Comparison of ENCODE assay signal across 17 cellular contexts in genomic region chr6:167679137-167679736, GRCh38.
A peak's percentile ranks its signal among the peaks of the same experiment; 100 is the strongest.
DNase-seq lines count a peak whose midpoint lies in the region; ATAC-seq and TF ChIP-seq lines count a peak whose summit lies in the region.
"Had no signal": no experiment of that assay in that cellular context is flagged by ENCODE, and none has a peak within 500 bp of the region (broad histone marks: within the 10 kb centered on the region; RNA-seq: fewer than 3 reads in every experiment).

No MANE protein-coding gene starts in this region.

- H3K27ac ChIP-seq in heart left ventricle (peak overlapping the region in 4 of 12 donors; percentile 51 to 69 (median 64)), right cardiac atrium (ENCODE audit: low read length) (no peak overlapping the region), endodermal cell (ENCODE audit: low read depth, low read length) (peak overlapping the region; percentile 87), mucosa of rectum (ENCODE audit: low read depth in 2 of 2, low read length in 2 of 2) (no peak overlapping the region), thoracic aorta (no peak overlapping the region)
- H3K27ac ChIP-seq: C4-2B, parathyroid adenoma, upper lobe of right lung had no signal

- no peak overlapping the region for H3K27ac Mint-ChIP-seq in endodermal cell
- H3K27ac Mint-ChIP-seq: activated CD4-positive, alpha-beta T cell treated with anti-CD3 and anti-CD28 coated beads, Interleukin-2, amount 10 ng/mL, durations not matched to agents 24 days and 14 days; activated naive CD4-positive, alpha-beta T cell treated with anti-CD3 and anti-CD28 coated beads, Interleukin-2, amount 10 ng/mL, durations not matched to agents 7 days and 5 days had no signal

- ATAC-seq in heart left ventricle (no peak), right cardiac atrium (no peak), thoracic aorta (ENCODE audit: insufficient number of reproducible peaks, low FRiP score, low read depth) (no peak)

- peaks cover 36% of the 10 kb centered on the region for H3K4me1 Mint-ChIP-seq in endodermal cell
- H3K4me1 Mint-ChIP-seq: activated CD4-positive, alpha-beta T cell treated with anti-CD3 and anti-CD28 coated beads, Interleukin-2, amount 10 ng/mL, durations not matched to agents 24 days and 14 days; activated naive CD4-positive, alpha-beta T cell treated with anti-CD3 and anti-CD28 coated beads, Interleukin-2, amount 10 ng/mL, durations not matched to agents 7 days and 5 days had no signal

- H3K27me3 ChIP-seq in heart left ventricle (peaks cover 0 to 20% (median 0%) of the 10 kb centered on the region in 9 donors), right cardiac atrium (ENCODE audit: control insufficient read depth, insufficient read depth) (no peaks in the 10 kb centered on the region), endodermal cell (ENCODE audit: control insufficient read depth, insufficient read depth, low read length, poor library complexity, severe bottlenecking) (peaks cover 45% of the 10 kb centered on the region), mucosa of rectum (ENCODE audit: control insufficient read depth in 2 of 2, insufficient read depth in 2 of 2, low read length in 2 of 2) (peaks cover 0 to 3% of the 10 kb centered on the region in 2 donors), thoracic aorta (replicated peaks; ENCODE audit: insufficient read depth) (no peaks in the 10 kb centered on the region)

- no peaks in the 10 kb centered on the region for H3K36me3 ChIP-seq in heart left ventricle
- no peaks in the 10 kb centered on the region for H3K36me3 ChIP-seq in endodermal cell (ENCODE audit: control insufficient read depth, insufficient read depth, low read length)
- no peaks in the 10 kb centered on the region for H3K36me3 ChIP-seq in mucosa of rectum (ENCODE audit: control insufficient read depth in 2 of 2, insufficient read depth in 2 of 2, low read length in 2 of 2)
- H3K36me3 ChIP-seq in thoracic aorta = no peaks in the 10 kb centered on the region
- H3K36me3 ChIP-seq: upper lobe of right lung had no signal

- peaks cover 2 to 76% (median 59%) of the 10 kb centered on the region in 12 donors for H3K4me1 ChIP-seq in heart left ventricle
- peaks cover 30% of the 10 kb centered on the region for H3K4me1 ChIP-seq in right cardiac atrium (ENCODE audit: control insufficient read depth, insufficient read depth, low read length)
- peaks cover 8% of the 10 kb centered on the region for H3K4me1 ChIP-seq in endodermal cell (ENCODE audit: control insufficient read depth, insufficient read depth, low read length)
- H3K4me1 ChIP-seq in mucosa of rectum (ENCODE audit: control insufficient read depth in 2 of 2, insufficient read depth in 2 of 2, low read length in 2 of 2) = peaks cover 35 to 52% of the 10 kb centered on the region in 2 donors
- peaks cover 3 to 10% of the 10 kb centered on the region in 2 donors for H3K4me1 ChIP-seq in thoracic aorta (ENCODE audit: control insufficient read depth in 1 of 2, low read depth in 2 of 2)

- WGBS in heart left ventricle, 4 donors = 82 to 88% (median 87%) methylated on average over 11 of the region's 11 CpGs
- 79% methylated on average over 11 of the region's 11 CpGs for WGBS in right cardiac atrium
- WGBS in endodermal cell (ENCODE audit: insufficient coverage in 1 of 2, insufficient read length in 1 of 2), 2 experiments = 32 to 65% methylated on average over 6 to 11 of the region's 11 CpGs

- H3K36me3 Mint-ChIP-seq in endodermal cell (ENCODE audit: low read depth) = no peaks in the 10 kb centered on the region
- H3K36me3 Mint-ChIP-seq: activated naive CD4-positive, alpha-beta T cell treated with anti-CD3 and anti-CD28 coated beads, Interleukin-2, amount 10 ng/mL, durations not matched to agents 7 days and 5 days had no signal

- DNase-seq in heart left ventricle = no peak
- DNase-seq in right cardiac atrium = no peak
- no peak for DNase-seq in endodermal cell
- DNase-seq in thoracic aorta (ENCODE audit: low spot score) = no peak
- no peak for DNase-seq in activated effector memory CD4-positive, alpha-beta T cell treated with Interleukin-2 at 50 U/mL for 16 hours
- DNase-seq in KG1 (lab: John Stamatoyannopoulos, UW) = no peak
- no peak for DNase-seq in amniotic stem cell (lab: John Stamatoyannopoulos, UW)
- DNase-seq: 8988T; activated CD4-positive, alpha-beta T cell treated with anti-CD3 and anti-CD28 coated beads, Interleukin-2, amount 10 ng/mL, durations not matched to agents 24 days and 14 days; activated naive CD4-positive, alpha-beta T cell treated with anti-CD3 and anti-CD28 coated beads, Interleukin-2, amount 10 ng/mL, durations not matched to agents 7 days and 5 days; cortex of kidney; T-helper 9 cell had no signal

- TF ChIP-seq POLR2A in heart left ventricle (IDR thresholded peaks at IDR 0.05) = no peak

- H3K4me3 ChIP-seq in heart left ventricle (peak overlapping the region in 7 of 12 donors; percentile 37 to 56 (median 51)), right cardiac atrium (ENCODE audit: low read length) (no peak overlapping the region), endodermal cell (ENCODE audit: low read length) (peak overlapping the region; percentile 83), mucosa of rectum (ENCODE audit: low read length in 2 of 2) (peak overlapping the region; percentile 53 to 63), thoracic aorta (peak overlapping the region; percentile 62)

- H3K27me3 Mint-ChIP-seq in endodermal cell (ENCODE audit: insufficient read depth) = peaks cover 50% of the 10 kb centered on the region

- no peaks in the 10 kb centered on the region for H3K9me3 Mint-ChIP-seq in endodermal cell
- H3K9me3 Mint-ChIP-seq: activated CD4-positive, alpha-beta T cell treated with anti-CD3 and anti-CD28 coated beads, Interleukin-2, amount 10 ng/mL, durations not matched to agents 24 days and 14 days had no signal

- H3K9me3 ChIP-seq in heart left ventricle (no peaks in the 10 kb centered on the region), right cardiac atrium (ENCODE audit: control insufficient read depth, low read length) (no peaks in the 10 kb centered on the region), endodermal cell (ENCODE audit: control insufficient read depth, low read length) (no peaks in the 10 kb centered on the region), mucosa of rectum (ENCODE audit: control insufficient read depth in 2 of 2, low read length in 2 of 2) (no peaks in the 10 kb centered on the region), thoracic aorta (no peaks in the 10 kb centered on the region)
- H3K9me3 ChIP-seq: SK-N-SH, upper lobe of right lung had no signal

- TF ChIP-seq CTCF in heart left ventricle (IDR thresholded peaks at IDR 0.05) (no peak), endodermal cell (conservative IDR thresholded peaks at IDR 0.05) (no peak), thoracic aorta (IDR thresholded peaks at IDR 0.05) (no peak)

- H3K4me3 Mint-ChIP-seq in endodermal cell = peak overlapping the region; percentile 65
- H3K4me3 Mint-ChIP-seq: activated CD4-positive, alpha-beta T cell treated with anti-CD3 and anti-CD28 coated beads, Interleukin-2, amount 10 ng/mL, durations not matched to agents 24 days and 14 days; activated naive CD4-positive, alpha-beta T cell treated with anti-CD3 and anti-CD28 coated beads, Interleukin-2, amount 10 ng/mL, durations not matched to agents 7 days and 5 days had no signal

- intact Hi-C loops in heart left ventricle (cut with DNase I) (no loop called here), right cardiac atrium (cut with DNase I) (no loop called here)

- no peak overlapping the region for H3K9ac ChIP-seq in endodermal cell (ENCODE audit: extremely low read depth, low read length, poor library complexity, severe bottlenecking)
- H3K9ac ChIP-seq in mucosa of rectum (ENCODE audit: low read depth in 1 of 2, low read length in 2 of 2) = no peak overlapping the region
- H3K9ac ChIP-seq: parathyroid adenoma, SK-N-SH had no signal
